ENCODE assay signal across 17 cellular contexts in genomic region chr12:98446060-98446459, GRCh38.
DNase-seq lines count a peak whose midpoint lies in the region; ATAC-seq and TF ChIP-seq lines count a peak whose summit lies in the region.
"Had no signal": no experiment of that assay in that cellular context is flagged by ENCODE, and none has a peak within 500 bp of the region (broad histone marks: within the 10 kb centered on the region; RNA-seq: fewer than 3 reads in every experiment).

No MANE protein-coding gene starts in this region.

- H3K9me3 Mint-ChIP-seq in stimulated activated naive CD8-positive, alpha-beta T cell treated with anti-CD3 and anti-CD28 coated beads, Interleukin-15, amount 100 ng/mL, for 72 hours, result no peaks in the 10 kb centered on the region
- no peaks in the 10 kb centered on the region for H3K9me3 Mint-ChIP-seq in activated naive CD4-positive, alpha-beta T cell treated with anti-CD3 and anti-CD28 coated beads, Interleukin-2, amount 50 U/mL, for 72 hours
- H3K9me3 Mint-ChIP-seq: CD4-positive, alpha-beta memory T cell had no signal

- peaks cover 40% of the 10 kb centered on the region for H3K27me3 Mint-ChIP-seq in stimulated activated naive CD8-positive, alpha-beta T cell treated with anti-CD3 and anti-CD28 coated beads, Interleukin-15, amount 100 ng/mL, for 72 hours

- no peak overlapping the region for H3K4me3 Mint-ChIP-seq in stimulated activated naive CD8-positive, alpha-beta T cell treated with anti-CD3 and anti-CD28 coated beads, Interleukin-15, amount 100 ng/mL, for 72 hours
- H3K4me3 Mint-ChIP-seq: CD4-positive, alpha-beta memory T cell had no signal

- no peaks in the 10 kb centered on the region for H3K27me3 ChIP-seq in BLaER1 treated with 17β-estradiol and CSF1 and Interleukin-3, amounts not matched to agents 10 nM and 100 nM
- H3K27me3 ChIP-seq in RWPE2 (ENCODE audit: insufficient read depth, poor library complexity, severe bottlenecking), result no peaks in the 10 kb centered on the region

- H3K9me3 ChIP-seq in BLaER1 treated with 17β-estradiol and CSF1 and Interleukin-3, amounts not matched to agents 10 nM and 100 nM (replicated peaks in 1 of 11), result peaks cover 0 to 3% (median 0%) of the 10 kb centered on the region in 11 experiments; a peak in 1 of 22 replicates
- no peaks in the 10 kb centered on the region for H3K9me3 ChIP-seq in RWPE2 (ENCODE audit: severe bottlenecking)

- no peak for DNase-seq in RWPE2 (ENCODE audit: low spot score)
- peak; percentile 92 for DNase-seq in foreskin melanocyte
- peak; percentile 36 for DNase-seq in putamen (ENCODE audit: low spot score)
- no peak for DNase-seq in stimulated activated naive CD8-positive, alpha-beta T cell treated with anti-CD3 and anti-CD28 coated beads, Interleukin-15, amount 100 ng/mL, for 72 hours
- DNase-seq in activated naive CD4-positive, alpha-beta T cell treated with anti-CD3 and anti-CD28 coated beads, Interleukin-2, amount 50 U/mL, for 72 hours (ENCODE audit: low spot score in 2 of 2), result no peak
- DNase-seq in effector CD8-positive, alpha-beta T cell (lab: John Stamatoyannopoulos, UW), result no peak
- DNase-seq: 8988T; ACHN; C1 segment of cervical spinal cord; CD4-positive, alpha-beta memory T cell; COR-L47; DMS153; DMS79 treated with DMSO at 0.1 percent for 48 hours; EL; H7 had no signal

- H3K27ac Mint-ChIP-seq in stimulated activated naive CD8-positive, alpha-beta T cell treated with anti-CD3 and anti-CD28 coated beads, Interleukin-15, amount 100 ng/mL, for 72 hours, result no peak overlapping the region
- no peak overlapping the region for H3K27ac Mint-ChIP-seq in activated naive CD4-positive, alpha-beta T cell treated with anti-CD3 and anti-CD28 coated beads, Interleukin-2, amount 50 U/mL, for 72 hours
- H3K27ac Mint-ChIP-seq: CD4-positive, alpha-beta memory T cell had no signal

- no peaks in the 10 kb centered on the region for H3K36me3 ChIP-seq in BLaER1 treated with 17β-estradiol and CSF1 and Interleukin-3, amounts not matched to agents 10 nM and 100 nM
- no peaks in the 10 kb centered on the region for H3K36me3 ChIP-seq in RWPE2 (ENCODE audit: low read depth)

- peak; percentile 24; the same call in 1 of the 3 replicates for ATAC-seq in RWPE2 (ENCODE audit: low read depth)
- ATAC-seq in stimulated activated naive CD8-positive, alpha-beta T cell treated with anti-CD3 and anti-CD28 coated beads, Interleukin-15, amount 100 ng/mL, for 72 hours, result no peak
- ATAC-seq in activated naive CD4-positive, alpha-beta T cell treated with anti-CD3 and anti-CD28 coated beads, Interleukin-2, amount 50 U/mL, for 72 hours, result no peak

- peaks cover 0 to 94% (median 39%) of the 10 kb centered on the region in 10 experiments; a peak in 13 of 20 replicates for H3K4me1 ChIP-seq in BLaER1 treated with 17β-estradiol and CSF1 and Interleukin-3, amounts not matched to agents 10 nM and 100 nM
- H3K4me1 ChIP-seq in RWPE2 (ENCODE audit: insufficient read depth, poor library complexity, severe bottlenecking), result peaks cover 13% of the 10 kb centered on the region

- H4K20me1 ChIP-seq in BLaER1 treated with 17β-estradiol and CSF1 and Interleukin-3, amounts not matched to agents 10 nM and 100 nM, result no peaks in the 10 kb centered on the region

- no peaks in the 10 kb centered on the region for H3K36me3 Mint-ChIP-seq in activated naive CD4-positive, alpha-beta T cell treated with anti-CD3 and anti-CD28 coated beads, Interleukin-2, amount 50 U/mL, for 72 hours
- H3K36me3 Mint-ChIP-seq: CD4-positive, alpha-beta memory T cell had no signal

- no peaks in the 10 kb centered on the region for H3K4me1 Mint-ChIP-seq in stimulated activated naive CD8-positive, alpha-beta T cell treated with anti-CD3 and anti-CD28 coated beads, Interleukin-15, amount 100 ng/mL, for 72 hours
- H3K4me1 Mint-ChIP-seq: CD4-positive, alpha-beta memory T cell had no signal

- H3K27ac ChIP-seq in BLaER1 treated with 17β-estradiol and CSF1 and Interleukin-3, amounts not matched to agents 10 nM and 100 nM, result peak overlapping the region in 8 of 11 experiments; percentile 11 to 72 (median 64); a peak in 13 of 22 replicates
- H3K27ac ChIP-seq in RWPE2 (ENCODE audit: poor library complexity, severe bottlenecking), result peak overlapping the region; percentile 32
- H3K27ac ChIP-seq: GM23248 had no signal

- no peak overlapping the region for H3K4me3 ChIP-seq in BLaER1 treated with 17β-estradiol and CSF1 and Interleukin-3, amounts not matched to agents 10 nM and 100 nM
- no peak overlapping the region for H3K4me3 ChIP-seq in RWPE2 (ENCODE audit: severe bottlenecking)
- H3K4me3 ChIP-seq: GM23248 had no signal

- H3K9ac ChIP-seq in BLaER1 treated with 17β-estradiol and CSF1 and Interleukin-3, amounts not matched to agents 10 nM and 100 nM, result peak overlapping the region in 5 of 11 experiments; percentile 12 to 47 (median 21); a peak in 6 of 22 replicates
- H3K9ac ChIP-seq: GM23248 had no signal

- H3K4me2 ChIP-seq in BLaER1 treated with 17β-estradiol and CSF1 and Interleukin-3, amounts not matched to agents 10 nM and 100 nM, result peak overlapping the region in 6 of 11 experiments; percentile 20 to 74 (median 64); a peak in 9 of 22 replicates

- no peak for TF ChIP-seq CTCF in RWPE2 (IDR thresholded peaks at IDR 0.05; ENCODE audit: poor library complexity, severe bottlenecking)

Comparison
In these comparisons a context has a peak if more than half of its experiments do, and no peak if none do; other contexts are left out.
1. DNase-seq: peak in foreskin melanocyte (single experiment) and putamen (single experiment); none in RWPE2 (single experiment), stimulated activated naive CD8-positive, alpha-beta T cell treated with anti-CD3 and anti-CD28 coated beads, Interleukin-15, amount 100 ng/mL, for 72 hours (0 of 2), activated naive CD4-positive, alpha-beta T cell treated with anti-CD3 and anti-CD28 coated beads, Interleukin-2, amount 50 U/mL, for 72 hours (0 of 2) and effector CD8-positive, alpha-beta T cell (single experiment).